In genomic region chrX:71095555-71095970, GRCh38 we compare ENCODE assay signal across 8 cellular contexts. TPM values are rescaled to one million over a fixed set of nuclear protein-coding genes. Genes with fewer than 3 reads are reported as not detected.
DNase-seq lines count a peak whose midpoint lies in the region; ATAC-seq and TF ChIP-seq lines count a peak whose summit lies in the region.

TSS of gene FOXO4 (plus strand) at chrX:71095851. CDS start at chrX:71096529, 678 bp downstream.

- H3K9me2 ChIP-seq in GM23338 (ENCODE audit: insufficient read depth): no peaks in the 10 kb centered on the region

- DNase-seq in DMS79 treated with DMSO at 0.1 percent for 48 hours (lab: John Stamatoyannopoulos, UW) (peak; percentile 40), GM23338 (ENCODE audit: low spot score) (peak; percentile 93), LNCaP clone FGC (ENCODE audit: low read depth) (peak; percentile 56), RWPE1 (ENCODE audit: low spot score) (peak; percentile 85), fibroblast of pulmonary artery (ENCODE audit: low read depth) (peak; percentile 90), nephron progenitor cell (peak; percentile 85)
- peak; percentile 84 for DNase-seq in activated T-helper 2 cell treated with anti-CD3 and anti-CD28 coated beads, Interferon-gamma antibody, Interleukin-2, Interleukin-4, amounts not matched to agents 10 μg/mL and 5 μg/mL and 100 μg/mL, durations not matched to agents 14 hours and 24 hours and 36 hours (ENCODE audit: low spot score)

- H3K27ac Mint-ChIP-seq in GM23338 (peak within 1 kb of the TSS; percentile 89), nephron progenitor cell (no peak within 1 kb of the TSS)
- peak within 1 kb of the TSS; percentile 94 for H3K27ac Mint-ChIP-seq in activated T-helper 2 cell treated with anti-CD3 and anti-CD28 coated beads, Interferon-gamma antibody, Interleukin-2, Interleukin-4, amounts not matched to agents 10 μg/mL and 5 μg/mL and 100 μg/mL, durations not matched to agents 14 hours and 24 hours and 36 hours
- peak within 1 kb of the TSS; percentile 91 for H3K27ac Mint-ChIP-seq in stimulated activated naive CD8-positive, alpha-beta T cell treated with anti-CD3 and anti-CD28 coated beads, Interleukin-15, Interleukin-2, amounts not matched to agents 100 ng/mL and 50 ng/mL, for 24 hours

- H3F3A ChIP-seq in GM23338 (replicated peaks; ENCODE audit: low read depth): no peaks in the 10 kb centered on the region; the same call in 1 of the 2 replicates

- H3K4me3 Mint-ChIP-seq in GM23338 (peak within 1 kb of the TSS; percentile 97), nephron progenitor cell (peak within 1 kb of the TSS; percentile 96)
- peak within 1 kb of the TSS; percentile 94 for H3K4me3 Mint-ChIP-seq in activated T-helper 2 cell treated with anti-CD3 and anti-CD28 coated beads, Interferon-gamma antibody, Interleukin-2, Interleukin-4, amounts not matched to agents 10 μg/mL and 5 μg/mL and 100 μg/mL, durations not matched to agents 14 hours and 24 hours and 36 hours (ENCODE audit: low read depth)
- peak within 1 kb of the TSS; percentile 97 for H3K4me3 Mint-ChIP-seq in stimulated activated naive CD8-positive, alpha-beta T cell treated with anti-CD3 and anti-CD28 coated beads, Interleukin-15, Interleukin-2, amounts not matched to agents 100 ng/mL and 50 ng/mL, for 24 hours

- POLR2A ChIA-PET in RWPE1 (lab: Yijun Ruan, JAX; ENCODE audit: low non-redundant PET): no interaction called here

- peak within 1 kb of the TSS; percentile 78 for H3K4me3 ChIP-seq in GM23338
- peak within 1 kb of the TSS; percentile 60 for H3K4me3 ChIP-seq in LNCaP clone FGC (ENCODE audit: low read depth, low read length)
- peak within 1 kb of the TSS; percentile 69 for H3K4me3 ChIP-seq in fibroblast of pulmonary artery (replicated peaks; ENCODE audit: low read depth, low read length)

- H3K9me3 Mint-ChIP-seq in GM23338: no peaks in the 10 kb centered on the region; the same call in 2 of the 3 replicates
- H3K9me3 Mint-ChIP-seq in activated T-helper 2 cell treated with anti-CD3 and anti-CD28 coated beads, Interferon-gamma antibody, Interleukin-2, Interleukin-4, amounts not matched to agents 10 μg/mL and 5 μg/mL and 100 μg/mL, durations not matched to agents 14 hours and 24 hours and 36 hours: no peaks in the 10 kb centered on the region
- H3K9me3 Mint-ChIP-seq in nephron progenitor cell: peaks cover 54% of the 10 kb centered on the region
- no peaks in the 10 kb centered on the region for H3K9me3 Mint-ChIP-seq in stimulated activated naive CD8-positive, alpha-beta T cell treated with anti-CD3 and anti-CD28 coated beads, Interleukin-15, Interleukin-2, amounts not matched to agents 100 ng/mL and 50 ng/mL, for 24 hours

- H3K36me3 Mint-ChIP-seq in GM23338 (ENCODE audit: low read depth): no peaks in the 10 kb centered on the region
- no peaks in the 10 kb centered on the region for H3K36me3 Mint-ChIP-seq in activated T-helper 2 cell treated with anti-CD3 and anti-CD28 coated beads, Interferon-gamma antibody, Interleukin-2, Interleukin-4, amounts not matched to agents 10 μg/mL and 5 μg/mL and 100 μg/mL, durations not matched to agents 14 hours and 24 hours and 36 hours (ENCODE audit: low read depth)
- no peaks in the 10 kb centered on the region for H3K36me3 Mint-ChIP-seq in nephron progenitor cell (ENCODE audit: low read depth)
- no peaks in the 10 kb centered on the region for H3K36me3 Mint-ChIP-seq in stimulated activated naive CD8-positive, alpha-beta T cell treated with anti-CD3 and anti-CD28 coated beads, Interleukin-15, Interleukin-2, amounts not matched to agents 100 ng/mL and 50 ng/mL, for 24 hours (ENCODE audit: low read depth)

- H3K27ac ChIP-seq in GM23338 (ENCODE audit: low read depth): peak within 1 kb of the TSS; percentile 84; the same call in 1 of the 2 replicates
- H3K27ac ChIP-seq in RWPE1: peak within 1 kb of the TSS; percentile 36; the same call in 1 of the 2 replicates

- intact Hi-C loops in activated T-helper 2 cell treated with anti-CD3 and anti-CD28 coated beads, Interferon-gamma antibody, Interleukin-2, Interleukin-4, amounts not matched to agents 10 μg/mL and 5 μg/mL and 100 μg/mL, durations not matched to agents 14 hours and 24 hours and 36 hours (cut with micrococcal nuclease): loop anchor here (2.0 to 5.0 kb wide), 2 partner anchors 27 to 87 kb away; partner anchors contain the start of gene SNX12

- CTCF ChIA-PET in RWPE1 (lab: Yijun Ruan, JAX): no interaction called here

- H3K27me3 Mint-ChIP-seq in GM23338 (ENCODE audit: insufficient read depth, low read depth, poor library complexity) (peaks cover 2% of the 10 kb centered on the region), nephron progenitor cell (ENCODE audit: low read depth, poor library complexity) (peaks cover 18% of the 10 kb centered on the region)
- no peaks in the 10 kb centered on the region for H3K27me3 Mint-ChIP-seq in activated T-helper 2 cell treated with anti-CD3 and anti-CD28 coated beads, Interferon-gamma antibody, Interleukin-2, Interleukin-4, amounts not matched to agents 10 μg/mL and 5 μg/mL and 100 μg/mL, durations not matched to agents 14 hours and 24 hours and 36 hours (ENCODE audit: low read depth)
- no peaks in the 10 kb centered on the region for H3K27me3 Mint-ChIP-seq in stimulated activated naive CD8-positive, alpha-beta T cell treated with anti-CD3 and anti-CD28 coated beads, Interleukin-15, Interleukin-2, amounts not matched to agents 100 ng/mL and 50 ng/mL, for 24 hours

- no peaks in the 10 kb centered on the region for H4K20me1 ChIP-seq in GM23338 (replicated peaks; ENCODE audit: insufficient read depth)

- peak; percentile 68 for ATAC-seq in GM23338

- peaks cover 4% of the 10 kb centered on the region; the same call in 1 of the 2 replicates for H3K27me3 ChIP-seq in GM23338 (ENCODE audit: insufficient read depth)

- H3K4me1 ChIP-seq in GM23338 (ENCODE audit: insufficient read depth): peaks cover 19% of the 10 kb centered on the region

- H3K4me1 Mint-ChIP-seq in GM23338: peaks cover 20% of the 10 kb centered on the region
- peaks cover 19% of the 10 kb centered on the region for H3K4me1 Mint-ChIP-seq in activated T-helper 2 cell treated with anti-CD3 and anti-CD28 coated beads, Interferon-gamma antibody, Interleukin-2, Interleukin-4, amounts not matched to agents 10 μg/mL and 5 μg/mL and 100 μg/mL, durations not matched to agents 14 hours and 24 hours and 36 hours (ENCODE audit: low read depth)
- peaks cover 43% of the 10 kb centered on the region for H3K4me1 Mint-ChIP-seq in nephron progenitor cell
- peaks cover 25% of the 10 kb centered on the region for H3K4me1 Mint-ChIP-seq in stimulated activated naive CD8-positive, alpha-beta T cell treated with anti-CD3 and anti-CD28 coated beads, Interleukin-15, Interleukin-2, amounts not matched to agents 100 ng/mL and 50 ng/mL, for 24 hours (ENCODE audit: low read depth)

- peaks cover 14% of the 10 kb centered on the region for H3K79me2 ChIP-seq in GM23338 (replicated peaks; ENCODE audit: insufficient read depth)

- H3K36me3 ChIP-seq in GM23338 (ENCODE audit: insufficient read depth): no peaks in the 10 kb centered on the region

- TF ChIP-seq CTCF in GM23338 (conservative IDR thresholded peaks at IDR 0.05; ENCODE audit: low read depth in 2 of 2) (no peak), LNCaP clone FGC (IDR thresholded peaks at IDR 0.05; ENCODE audit: control insufficient read depth, extremely low read depth, insufficient read depth) (no peak), RWPE1 (conservative IDR thresholded peaks at IDR 0.05; ENCODE audit: low read depth) (no peak), fibroblast of pulmonary artery (IDR thresholded peaks at IDR 0.05; ENCODE audit: low read length, missing control alignments) (no peak), nephron progenitor cell (IDR thresholded peaks at IDR 0.05) (no peak)

- H2AFZ ChIP-seq in GM23338: peak within 1 kb of the TSS; percentile 85; the same call in 1 of the 2 replicates

- peak within 1 kb of the TSS; percentile 84 for H3K4me2 ChIP-seq in GM23338

TF ChIP-seq in GM23338, 12 proteins besides CTCF, POLR2A, EP300 and RAD21:
- TF ChIP-seq CREB1 (CRISPR knock-in tag; IDR thresholded peaks at IDR 0.05; ENCODE audit: low read depth) (no peak), ETS1 (IDR thresholded peaks at IDR 0.05) (peak; percentile 77)

RNA-seq across cellular contexts. Expression of gene FOXO4, which starts in this region (rescaled TPM):
- total RNA-seq in GM23338 (2014; rRNA removed; shearing (Covaris generic)): 26.6 and 31.4 TPM in 2 replicates
- polyA plus RNA-seq in GM23338 (2016; fragmentation: Nextera tagmentation; extraction: Ambion mirVana): 7.0 and 8.0 TPM in 2 replicates
- total RNA-seq in activated T-helper 2 cell treated with anti-CD3 and anti-CD28 coated beads, Interferon-gamma antibody, Interleukin-2, Interleukin-4, amounts not matched to agents 10 μg/mL and 5 μg/mL and 100 μg/mL, durations not matched to agents 14 hours and 24 hours and 36 hours: 10.6 and 11.6 TPM in 2 replicates

Comparison
In these comparisons a context has a peak if more than half of its experiments do, and no peak if none do; other contexts are left out.
1. Peak in every context shown above with its lines: DNase-seq, ATAC-seq, H3K4me3 ChIP-seq and H3K27ac ChIP-seq.
2. DNase-seq: peak in every context shown above with its lines; median percentile 93 in GM23338; 90 in fibroblast of pulmonary artery; 85 in RWPE1; 85 in nephron progenitor cell; 84 in activated T-helper 2 cell treated with anti-CD3 and anti-CD28 coated beads, Interferon-gamma antibody, Interleukin-2, Interleukin-4, amounts not matched to agents 10 μg/mL and 5 μg/mL and 100 μg/mL, durations not matched to agents 14 hours and 24 hours and 36 hours; 56 in LNCaP clone FGC; 40 in DMS79 treated with DMSO at 0.1 percent for 48 hours.